In genomic region chr20:32433311-32434021, GRCh38 we compare ENCODE assay signal across 21 cellular contexts.
DNase-seq lines count a peak whose midpoint lies in the region; ATAC-seq and TF ChIP-seq lines count a peak whose summit lies in the region.
"Had no signal": no experiment of that assay in that cellular context is flagged by ENCODE, and none has a peak within 500 bp of the region (broad histone marks: within the 10 kb centered on the region; RNA-seq: fewer than 3 reads in every experiment).

No MANE protein-coding gene starts in this region.

- TF ChIP-seq EP300 in upper lobe of left lung (IDR thresholded peaks at IDR 0.05) = peak in 3 of 4 donors; percentile 22 to 60 (median 51)

- WGBS in right lobe of liver (ENCODE audit: insufficient coverage, low coverage, low lambda C conversion rate, missing lambda C conversion rate) = 73% methylated on average over 16 of the region's 20 CpGs
- WGBS in upper lobe of left lung, 2 donors = 75 to 81% methylated on average over 18 to 20 of the region's 20 CpGs

- DNase-seq in Right ventricle myocardium superior (no peak), Right ventricle myocardium inferior (ENCODE audit: missing footprints) (no peak), epidermal melanocyte (ENCODE audit: insufficient read length, low spot score) (peak; percentile 55), right lobe of liver (no peak), upper lobe of left lung (no peak), NCI-H2029 (lab: John Stamatoyannopoulos, UW) (no peak)
- no peak for DNase-seq in activated naive CD4-positive, alpha-beta T cell treated with anti-CD3 and anti-CD28 coated beads, Interleukin-2, amount 50 U/mL, for 16 hours
- DNase-seq: activated CD4-positive, CD25-positive, alpha-beta regulatory T cell; activated naive CD4-positive, alpha-beta T cell treated with Interleukin-2 at 50 U/mL for 16 hours; CD8-positive, alpha-beta memory T cell; effector CD4-positive, alpha-beta T cell; foreskin fibroblast; H9; NCI-H2029 treated with DMSO at 0.1 percent for 48 hours; NCI-H524 treated with DMSO at 0.1 percent for 48 hours; nucleus accumbens; Peyer's patch; stimulated activated naive CD8-positive, alpha-beta T cell treated with anti-CD3 and anti-CD28 coated beads, Interleukin-15, Interleukin-2, amounts not matched to agents 100 U/mL and 50 U/mL, for 24 hours; T-cell had no signal

- ATAC-seq in Right ventricle myocardium superior (ENCODE audit: poor library complexity) = peak; percentile 17
- no peak for ATAC-seq in Right ventricle myocardium inferior
- peak; percentile 43 to 56 (median 50) for ATAC-seq in right lobe of liver
- ATAC-seq in upper lobe of left lung (ENCODE audit: low FRiP score in 2 of 2) = no peak
- ATAC-seq in GM21723 (IDR thresholded peaks at IDR 0.05; ENCODE audit: unreplicated experiment) = no peak
- ATAC-seq: stimulated activated naive CD8-positive, alpha-beta T cell treated with anti-CD3 and anti-CD28 coated beads, Interleukin-15, Interleukin-2, amounts not matched to agents 100 U/mL and 50 U/mL, for 24 hours; T-cell had no signal

- H3K27ac ChIP-seq in right lobe of liver = no peak overlapping the region
- H3K27ac ChIP-seq in upper lobe of left lung = peak overlapping the region in 3 of 4 donors; percentile 17 to 59 (median 44)
- H3K27ac ChIP-seq: Peyer's patch, uterus had no signal

- H3K27me3 ChIP-seq in right lobe of liver = no peaks in the 10 kb centered on the region
- H3K27me3 ChIP-seq in upper lobe of left lung = no peaks in the 10 kb centered on the region
- H3K27me3 ChIP-seq: Peyer's patch, uterus had no signal

- H3K9me3 ChIP-seq in right lobe of liver = no peaks in the 10 kb centered on the region
- no peaks in the 10 kb centered on the region for H3K9me3 ChIP-seq in upper lobe of left lung
- H3K9me3 ChIP-seq: Peyer's patch, uterus had no signal

- H3K36me3 ChIP-seq in right lobe of liver = peaks cover 24 to 88% (median 54%) of the 10 kb centered on the region in 4 donors
- H3K36me3 ChIP-seq in upper lobe of left lung = peaks cover 52 to 99% (median 85%) of the 10 kb centered on the region in 4 donors
- H3K36me3 ChIP-seq: uterus had no signal

- H3K4me3 ChIP-seq in right lobe of liver (no peak overlapping the region), upper lobe of left lung (no peak overlapping the region)
- H3K4me3 ChIP-seq: Peyer's patch, uterus had no signal

- TF ChIP-seq POLR2A in right lobe of liver (IDR thresholded peaks at IDR 0.05) (no peak), upper lobe of left lung (IDR thresholded peaks at IDR 0.05) (no peak)

- TF ChIP-seq CTCF in right lobe of liver (IDR thresholded peaks at IDR 0.05) = no peak
- no peak for TF ChIP-seq CTCF in upper lobe of left lung (IDR thresholded peaks at IDR 0.05)

- peaks cover 0 to 11% (median 5%) of the 10 kb centered on the region in 4 donors for H3K4me1 ChIP-seq in right lobe of liver
- peaks cover 7 to 17% (median 14%) of the 10 kb centered on the region in 4 donors for H3K4me1 ChIP-seq in upper lobe of left lung
- H3K4me1 ChIP-seq: Peyer's patch, uterus had no signal

- intact Hi-C loops in Right ventricle myocardium superior (cut with DNase I) (loop anchor here (5.0 kb wide), 1 partner anchor 36 kb away; no protein-coding TSS in a partner anchor), Right ventricle myocardium inferior (cut with DNase I) (no loop called here), right lobe of liver (cut with DNase I) (no loop called here)

Comparison
In these comparisons a context has a peak if more than half of its experiments do, and no peak if none do; other contexts are left out.
1. ATAC-seq: peak in Right ventricle myocardium superior (single experiment) and right lobe of liver (4 of 4); none in Right ventricle myocardium inferior (single experiment), upper lobe of left lung (0 of 2) and GM21723 (single experiment).
2. H3K27ac ChIP-seq: peak in upper lobe of left lung (3 of 4); none in right lobe of liver (0 of 3).